ENCODE assay signal across 8 cellular contexts in the genomic region with DNA sequence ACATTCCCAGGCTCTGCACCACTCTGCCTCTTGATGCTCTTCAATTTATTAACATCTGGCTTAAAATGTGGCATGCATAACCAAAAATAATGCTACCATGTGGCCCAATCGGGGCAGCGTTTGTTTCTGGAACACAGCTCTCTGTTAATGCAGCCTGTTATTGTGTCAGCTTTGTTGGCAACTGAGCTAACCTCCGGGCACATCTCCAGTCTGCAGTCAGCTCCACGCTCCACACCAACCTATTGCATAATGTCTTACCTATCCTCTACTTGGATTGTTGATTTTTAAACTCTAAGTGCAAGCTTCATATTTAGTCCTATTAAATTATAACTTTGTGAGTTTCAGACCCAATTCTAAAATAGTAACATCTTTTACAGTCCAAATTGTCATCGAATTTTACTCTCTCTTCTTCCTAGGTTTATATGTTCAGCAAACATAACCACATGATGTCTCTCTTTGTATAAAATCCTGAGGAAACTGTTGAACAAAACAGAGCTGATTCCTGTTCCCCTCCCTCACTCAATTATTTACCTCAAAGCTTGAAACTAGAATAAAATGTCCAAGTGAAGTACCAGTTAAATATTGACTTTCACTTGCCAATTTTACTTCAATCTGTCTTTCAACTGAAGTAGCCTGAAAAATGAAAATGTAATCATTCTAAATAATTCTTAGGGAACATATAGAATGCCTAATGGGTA.
DNase-seq lines count a peak whose midpoint lies in the region; ATAC-seq and TF ChIP-seq lines count a peak whose summit lies in the region.

No MANE protein-coding gene starts in this region.

- no peak for TF ChIP-seq EP300 in stomach (IDR thresholded peaks at IDR 0.05)

- no peaks in the 10 kb centered on the region for H3K9me2 ChIP-seq in GM23338 (ENCODE audit: insufficient read depth)

- no peak for DNase-seq in GM23338 (ENCODE audit: low spot score)
- peak; percentile 13 for DNase-seq in SK-MEL-5 (ENCODE audit: low read depth, low spot score)
- peak; percentile 66 for DNase-seq in left ventricle myocardium inferior
- peak; percentile 76 for DNase-seq in stomach
- DNase-seq in COLO829 (ENCODE audit: low spot score) = no peak
- DNase-seq in mesothelial cell of epicardium (ENCODE audit: low spot score in 2 of 2, unreplicated experiment in 2 of 2) = no peak

- TF ChIP-seq CTCF in GM23338 (conservative IDR thresholded peaks at IDR 0.05; ENCODE audit: low read depth in 2 of 2) (no peak), left ventricle myocardium inferior (IDR thresholded peaks at IDR 0.05; ENCODE audit: borderline replicate concordance) (no peak), stomach (IDR thresholded peaks at IDR 0.05) (no peak), mesothelial cell of epicardium (IDR thresholded peaks at IDR 0.05; ENCODE audit: unreplicated experiment) (no peak)

- H3K27ac Mint-ChIP-seq in GM23338 = no peak overlapping the region
- no peak overlapping the region for H3K27ac Mint-ChIP-seq in mesothelial cell of epicardium
- H3K27ac Mint-ChIP-seq in activated T-helper 17 cell treated with anti-CD3 and anti-CD28 coated beads, Interleukin-2, amount 50 U/mL, for 72 hours = no peak overlapping the region

- H3K9me3 ChIP-seq in left ventricle myocardium inferior (replicated peaks) = no peaks in the 10 kb centered on the region
- no peaks in the 10 kb centered on the region for H3K9me3 ChIP-seq in stomach

- H3K27me3 Mint-ChIP-seq in GM23338 (ENCODE audit: insufficient read depth, low read depth, poor library complexity) (peaks cover 1% of the 10 kb centered on the region), mesothelial cell of epicardium (ENCODE audit: low read depth) (no peaks in the 10 kb centered on the region)
- peaks cover 3% of the 10 kb centered on the region for H3K27me3 Mint-ChIP-seq in activated T-helper 17 cell treated with anti-CD3 and anti-CD28 coated beads, Interleukin-2, amount 50 U/mL, for 72 hours

- H3K27ac ChIP-seq in GM23338 (ENCODE audit: low read depth) = no peak overlapping the region
- H3K27ac ChIP-seq in left ventricle myocardium inferior (replicated peaks) = peak overlapping the region; percentile 51
- H3K27ac ChIP-seq in stomach = peak overlapping the region in 1 of 5 donors; percentile 70

- H3K27me3 ChIP-seq in GM23338 (ENCODE audit: insufficient read depth) (no peaks in the 10 kb centered on the region), left ventricle myocardium inferior (ENCODE audit: low read depth) (no peaks in the 10 kb centered on the region), stomach (no peaks in the 10 kb centered on the region)

- H2AFZ ChIP-seq in GM23338 = peak overlapping the region; percentile 50; the same call in 1 of the 2 replicates

- H3K9me3 Mint-ChIP-seq in GM23338 = no peaks in the 10 kb centered on the region
- no peaks in the 10 kb centered on the region for H3K9me3 Mint-ChIP-seq in mesothelial cell of epicardium
- no peaks in the 10 kb centered on the region for H3K9me3 Mint-ChIP-seq in activated T-helper 17 cell treated with anti-CD3 and anti-CD28 coated beads, Interleukin-2, amount 50 U/mL, for 72 hours

- intact Hi-C loops in left ventricle myocardium inferior (cut with micrococcal nuclease) (no loop called here), stomach (cut with DNase I; ENCODE audit: low total_unique reads) (no loop called here)

- no peaks in the 10 kb centered on the region for H3F3A ChIP-seq in GM23338 (replicated peaks; ENCODE audit: low read depth)

- in situ Hi-C loops in SK-MEL-5 (cut with HindIII; ENCODE audit: low pct_unique_long_range_greater_than_20kb, low sequenced_read_pairs) = no loop called here

- H3K4me3 Mint-ChIP-seq in GM23338 (no peak overlapping the region), mesothelial cell of epicardium (no peak overlapping the region)
- no peak overlapping the region for H3K4me3 Mint-ChIP-seq in activated T-helper 17 cell treated with anti-CD3 and anti-CD28 coated beads, Interleukin-2, amount 50 U/mL, for 72 hours

- no peak overlapping the region for H3K4me2 ChIP-seq in GM23338

- H3K4me3 ChIP-seq in GM23338 (no peak overlapping the region), left ventricle myocardium inferior (no peak overlapping the region), stomach (no peak overlapping the region)

- H3K4me1 Mint-ChIP-seq in GM23338 = peaks cover 38% of the 10 kb centered on the region
- no peaks in the 10 kb centered on the region for H3K4me1 Mint-ChIP-seq in mesothelial cell of epicardium
- H3K4me1 Mint-ChIP-seq in activated T-helper 17 cell treated with anti-CD3 and anti-CD28 coated beads, Interleukin-2, amount 50 U/mL, for 72 hours = no peaks in the 10 kb centered on the region

- H3K36me3 Mint-ChIP-seq in GM23338 (ENCODE audit: low read depth) (no peaks in the 10 kb centered on the region), mesothelial cell of epicardium (no peaks in the 10 kb centered on the region)
- no peaks in the 10 kb centered on the region for H3K36me3 Mint-ChIP-seq in activated T-helper 17 cell treated with anti-CD3 and anti-CD28 coated beads, Interleukin-2, amount 50 U/mL, for 72 hours (ENCODE audit: low read depth)

- no peaks in the 10 kb centered on the region for H3K36me3 ChIP-seq in GM23338 (ENCODE audit: insufficient read depth)
- H3K36me3 ChIP-seq in left ventricle myocardium inferior = no peaks in the 10 kb centered on the region
- H3K36me3 ChIP-seq in stomach = no peaks in the 10 kb centered on the region

- no peaks in the 10 kb centered on the region for H4K20me1 ChIP-seq in GM23338 (replicated peaks; ENCODE audit: insufficient read depth)

- H3K79me2 ChIP-seq in GM23338 (replicated peaks; ENCODE audit: insufficient read depth) = no peaks in the 10 kb centered on the region

- TF ChIP-seq POLR2A in stomach (IDR thresholded peaks at IDR 0.05) = no peak

- H3K4me1 ChIP-seq in GM23338 (ENCODE audit: insufficient read depth) (peaks cover 10% of the 10 kb centered on the region), left ventricle myocardium inferior (peaks cover 18% of the 10 kb centered on the region), stomach (peaks cover 0 to 19% (median 11%) of the 10 kb centered on the region in 4 donors)

- ATAC-seq in GM23338 = peak; percentile 44; the same call in 1 of the 3 replicates
- no peak for ATAC-seq in GM21529 (IDR thresholded peaks at IDR 0.05; ENCODE audit: unreplicated experiment)
- no peak for ATAC-seq in activated T-helper 17 cell treated with anti-CD3 and anti-CD28 coated beads, Interleukin-2, amount 50 U/mL, for 72 hours (replicated peaks)

- 16 to 29% (median 25%) methylated on average over 5 of the region's 5 CpGs for WGBS in stomach, 5 donors

TF ChIP-seq in GM23338, 12 proteins besides CTCF, POLR2A, EP300 and RAD21:
- no peak for TF ChIP-seq EZH2phosphoT487 (IDR thresholded peaks at IDR 0.05; ENCODE audit: unreplicated experiment)
- TF ChIP-seq POLR2AphosphoS5 (IDR thresholded peaks at IDR 0.05; ENCODE audit: low read depth) = no peak
- TF ChIP-seq STAT1 (IDR thresholded peaks at IDR 0.05; ENCODE audit: unreplicated experiment) = no peak
- TF ChIP-seq JUNB (IDR thresholded peaks at IDR 0.05; ENCODE audit: unreplicated experiment) = no peak
- TF ChIP-seq, protein P1, sequence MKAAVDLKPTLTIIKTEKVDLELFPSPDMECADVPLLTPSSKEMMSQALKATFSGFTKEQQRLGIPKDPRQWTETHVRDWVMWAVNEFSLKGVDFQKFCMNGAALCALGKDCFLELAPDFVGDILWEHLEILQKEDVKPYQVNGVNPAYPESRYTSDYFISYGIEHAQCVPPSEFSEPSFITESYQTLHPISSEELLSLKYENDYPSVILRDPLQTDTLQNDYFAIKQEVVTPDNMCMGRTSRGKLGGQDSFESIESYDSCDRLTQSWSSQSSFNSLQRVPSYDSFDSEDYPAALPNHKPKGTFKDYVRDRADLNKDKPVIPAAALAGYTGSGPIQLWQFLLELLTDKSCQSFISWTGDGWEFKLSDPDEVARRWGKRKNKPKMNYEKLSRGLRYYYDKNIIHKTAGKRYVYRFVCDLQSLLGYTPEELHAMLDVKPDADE (IDR thresholded peaks at IDR 0.05) = no peak
- TF ChIP-seq NANOG (IDR thresholded peaks at IDR 0.05; ENCODE audit: borderline replicate concordance) = no peak
- TF ChIP-seq EZH2 (IDR thresholded peaks at IDR 0.05; ENCODE audit: low read depth, unreplicated experiment) = no peak
- TF ChIP-seq ZNF114 (CRISPR knock-in tag; IDR thresholded peaks at IDR 0.05) = no peak
- TF ChIP-seq CREB1 (CRISPR knock-in tag; IDR thresholded peaks at IDR 0.05; ENCODE audit: low read depth) = no peak
- TF ChIP-seq REST (IDR thresholded peaks at IDR 0.05; ENCODE audit: unreplicated experiment) = no peak
- no peak for TF ChIP-seq ZNF331 (CRISPR knock-in tag; IDR thresholded peaks at IDR 0.05; ENCODE audit: low read depth)
TF ChIP-seq in GM23338: peak in this region for 0.

Comparison
In these comparisons a context has a peak if more than half of its experiments do, and no peak if none do; other contexts are left out.
1. DNase-seq: peak in SK-MEL-5 (single experiment), left ventricle myocardium inferior (single experiment) and stomach (single experiment); none in GM23338 (single experiment), COLO829 (single experiment) and mesothelial cell of epicardium (0 of 2).